In genomic region chr20:62714799-62715198, GRCh38 we compare ENCODE assay signal across 2 cellular contexts.
TF ChIP-seq lines count a peak whose summit lies in the region.

No MANE protein-coding gene starts in this region.

TF ChIP-seq in HEK293, 187 proteins besides CTCF, POLR2A, EP300 and RAD21:
- TF ChIP-seq SCRT2 (tag by site-specific recombination; IDR thresholded peaks at IDR 0.05) (peak; percentile 56), ZNF692 (tag by site-specific recombination; IDR thresholded peaks at IDR 0.05) (no peak)
TF ChIP-seq in HEK293: peak in this region for 1.

TF ChIP-seq in H1, 55 proteins besides CTCF, POLR2A, EP300 and RAD21:
- no peak for TF ChIP-seq FOSL1 (IDR thresholded peaks at IDR 0.05; ENCODE audit: insufficient read depth, low read depth, low read length)
- no peak for TF ChIP-seq ASH2L (IDR thresholded peaks at IDR 0.05; ENCODE audit: low read length)
- no peak for TF ChIP-seq SAP30 (IDR thresholded peaks at IDR 0.05; ENCODE audit: insufficient read depth, insufficient replicate concordance, low read length)
- TF ChIP-seq SIX5 (IDR thresholded peaks at IDR 0.05; ENCODE audit: low read depth, low read length): no peak
- no peak for TF ChIP-seq KDM5A (IDR thresholded peaks at IDR 0.05; ENCODE audit: low read length)
- TF ChIP-seq BRCA1 (IDR thresholded peaks at IDR 0.05; ENCODE audit: low read depth, low read length): no peak
- TF ChIP-seq CREB1 (IDR thresholded peaks at IDR 0.05): no peak
- TF ChIP-seq BCL11A (IDR thresholded peaks at IDR 0.05; ENCODE audit: low read depth in 2 of 2, low read length in 2 of 2): no peak
- TF ChIP-seq CBX8 (IDR thresholded peaks at IDR 0.05; ENCODE audit: borderline replicate concordance, low read depth, low read length): no peak
- TF ChIP-seq SP1 (IDR thresholded peaks at IDR 0.05; ENCODE audit: low read depth, low read length): no peak
